ENCODE assay signal across 26 cellular contexts in genomic region chr11:119643878-119644225, GRCh38.
"Had no signal": no experiment of that assay in that cellular context is flagged by ENCODE, and none has a peak within 500 bp of the region (broad histone marks: within the 10 kb centered on the region; RNA-seq: fewer than 3 reads in every experiment).

No MANE protein-coding gene starts in this region.

- H3K27me3 ChIP-seq: ascending aorta, breast epithelium, gastrocnemius medialis had no signal

- H3K4me1 ChIP-seq: ascending aorta, breast epithelium, esophagus muscularis mucosa, foreskin keratinocyte, gastrocnemius medialis, heart left ventricle had no signal

- DNase-seq: activated CD4-positive, alpha-beta memory T cell treated with anti-CD3 and anti-CD28 coated beads for 36 hours; activated CD4-positive, alpha-beta T cell treated with anti-CD3 and anti-CD28 coated beads for 36 hours; activated CD4-positive, alpha-beta T cell treated with anti-CD3 and anti-CD28 coated beads, Interleukin-2, amount 10 ng/mL, durations not matched to agents 24 days and 14 days; activated CD4-positive, CD25-positive, alpha-beta regulatory T cell; activated CD4-positive, CD25-positive, alpha-beta regulatory T cell treated with anti-CD3 and anti-CD28 coated beads, Interleukin-2, amount 50 U/mL, for 72 hours; activated CD8-positive, alpha-beta memory T cell treated with anti-CD3 and anti-CD28 coated beads, Interleukin-2, amount 10 ng/mL, durations not matched to agents 7 days and 5 days; activated CD8-positive, alpha-beta memory T cell treated with anti-CD3 and anti-CD28 coated beads, Interleukin-2, amount 50 U/mL, for 4 hours; activated CD8-positive, alpha-beta T cell treated with anti-CD3 and anti-CD28 coated beads, Interleukin-2, amount 10 ng/mL, durations not matched to agents 7 days and 5 days; activated effector memory CD4-positive, alpha-beta T cell treated with anti-CD3 and anti-CD28 coated beads, Interleukin-2, amount 50 U/mL, for 16 hours; activated naive CD4-positive, alpha-beta T cell treated with anti-CD3 and anti-CD28 coated beads for 36 hours; activated naive CD8-positive, alpha-beta T cell treated with anti-CD3 and anti-CD28 coated beads for 36 hours; activated naive CD8-positive, alpha-beta T cell treated with anti-CD3 and anti-CD28 coated beads, Interleukin-2, amount 50 U/mL, for 24 hours; activated T-cell treated with anti-CD3 and anti-CD28 coated beads, Interleukin-2, amount 50 U/mL, for 1 hour; activated T-cell treated with anti-CD3 and anti-CD28 coated beads, Interleukin-2, amount 50 U/mL, for 48 hours; cortex of kidney; dermis blood vessel endothelial cell; effector CD4-positive, alpha-beta T cell; effector memory CD8-positive, alpha-beta T cell; foreskin keratinocyte; gastrocnemius medialis; glutamatergic neuron; T-helper 2 cell had no signal

- H3K4me3 ChIP-seq: ascending aorta, breast epithelium, esophagus muscularis mucosa, gastrocnemius medialis, heart left ventricle had no signal

- H3K36me3 ChIP-seq: ascending aorta, breast epithelium, esophagus muscularis mucosa, gastrocnemius medialis, heart left ventricle had no signal

- ATAC-seq: activated CD4-positive, alpha-beta T cell treated with anti-CD3 and anti-CD28 coated beads for 36 hours; activated CD8-positive, alpha-beta memory T cell treated with anti-CD3 and anti-CD28 coated beads, Interleukin-2, amount 10 ng/mL, durations not matched to agents 7 days and 5 days; activated CD8-positive, alpha-beta T cell treated with anti-CD3 and anti-CD28 coated beads, Interleukin-2, amount 10 ng/mL, durations not matched to agents 7 days and 5 days; activated naive CD8-positive, alpha-beta T cell treated with anti-CD3 and anti-CD28 coated beads, Interleukin-2, amount 50 U/mL, for 24 hours; effector memory CD8-positive, alpha-beta T cell; foreskin keratinocyte; gastrocnemius medialis; heart left ventricle had no signal

- H3K27ac ChIP-seq: ascending aorta, breast epithelium, esophagus muscularis mucosa, foreskin keratinocyte, gastrocnemius medialis, heart left ventricle had no signal

- H3K9me3 ChIP-seq: ascending aorta, breast epithelium, esophagus muscularis mucosa, gastrocnemius medialis, heart left ventricle had no signal
